In the genomic region with DNA sequence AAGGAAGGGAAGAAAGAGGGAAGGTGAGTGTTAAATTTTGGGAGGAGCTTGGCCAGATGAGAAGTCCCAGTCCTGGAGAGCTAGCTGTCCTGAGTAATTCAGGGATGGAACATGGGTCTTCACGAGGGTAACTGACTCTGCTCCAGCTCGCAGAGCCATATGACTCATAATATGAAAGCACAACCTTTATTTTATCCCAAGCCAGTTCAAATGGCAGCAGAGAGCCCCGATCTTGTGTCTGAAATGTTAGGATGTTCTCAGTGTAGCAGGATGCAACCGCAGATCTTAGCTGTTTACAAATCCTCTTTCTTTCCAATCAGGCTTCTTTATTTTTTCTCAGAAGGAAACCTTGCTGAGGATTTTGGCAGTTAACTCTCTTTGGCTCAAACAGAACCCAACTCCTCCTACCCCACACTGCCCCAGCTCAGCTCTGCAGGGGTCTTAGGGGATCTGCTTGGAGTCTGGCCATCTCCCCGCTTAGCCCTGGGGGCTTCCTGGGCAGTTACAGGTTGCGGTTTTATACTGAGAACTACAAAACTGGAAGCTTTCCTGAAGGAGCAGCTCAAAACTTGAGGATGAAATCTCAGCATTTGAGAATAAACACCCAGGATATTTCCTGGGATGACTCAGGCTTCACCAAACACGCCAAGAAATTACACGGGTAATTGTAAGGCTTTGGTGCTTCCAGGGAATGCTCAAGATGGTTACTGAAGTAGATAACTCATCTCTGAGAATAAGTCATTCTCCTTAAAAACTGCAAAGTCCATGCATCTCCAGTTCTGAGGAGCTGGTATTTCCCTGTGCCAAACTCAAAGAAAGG, we compare ENCODE assay signal across 13 cellular contexts.
A peak's percentile ranks its signal among the peaks of the same experiment; 100 is the strongest.
DNase-seq lines count a peak whose midpoint lies in the region; ATAC-seq, FAIRE-seq and TF ChIP-seq lines count a peak whose summit lies in the region.
"Had no signal": no experiment of that assay in that cellular context is flagged by ENCODE, and none has a peak within 500 bp of the region (broad histone marks: within the 10 kb centered on the region; RNA-seq: fewer than 3 reads in every experiment).

No MANE protein-coding gene starts in this region.

- TF ChIP-seq POLR2A in tibial nerve (IDR thresholded peaks at IDR 0.05): no peak

- H3K4me1 ChIP-seq in lung (ENCODE audit: control insufficient read depth in 2 of 2, insufficient read depth in 2 of 2, low read length in 2 of 2) (no peaks in the 10 kb centered on the region), tibial nerve (peaks cover 0 to 8% (median 0%) of the 10 kb centered on the region in 4 donors)

- peak in 1 of 2 donors; percentile 14 for TF ChIP-seq EP300 in tibial nerve (IDR thresholded peaks at IDR 0.05)

- no peak for FAIRE-seq in bronchial epithelial cell (lab: Jason Lieb, UNC)

- no peaks in the 10 kb centered on the region for H3K27me3 ChIP-seq in bronchial epithelial cell (ENCODE audit: control insufficient read depth, insufficient read depth, low read length)
- no peaks in the 10 kb centered on the region for H3K27me3 ChIP-seq in lung (ENCODE audit: control insufficient read depth, insufficient read depth)
- H3K27me3 ChIP-seq in tibial nerve: no peaks in the 10 kb centered on the region
- H3K27me3 ChIP-seq: neutrophil had no signal

- peak; percentile 91 for DNase-seq in HT1080 (ENCODE audit: low read depth)
- DNase-seq in bronchial epithelial cell (ENCODE audit: low read depth): peak; percentile 75
- no peak for DNase-seq in lung (ENCODE audit: low spot score)
- DNase-seq in tibial nerve (ENCODE audit: low spot score in 2 of 2): no peak
- no peak for DNase-seq in NCI-H2227 treated with DMSO at 0.1 percent for 48 hours (lab: John Stamatoyannopoulos, UW)
- DNase-seq in SIG-M5 (lab: John Stamatoyannopoulos, UW): no peak
- DNase-seq: activated naive CD4-positive, alpha-beta T cell treated with anti-CD3 and anti-CD28 coated beads for 36 hours; glutamatergic neuron; NCI-H1930; T-helper 9 cell had no signal

- 79 to 84% methylated on average over 8 of the region's 8 CpGs for WGBS in lung, 2 donors
- WGBS in tibial nerve, 2 donors: 41 to 44% methylated on average over 8 of the region's 8 CpGs

- TF ChIP-seq CTCF in bronchial epithelial cell (IDR thresholded peaks at IDR 0.05; ENCODE audit: insufficient read depth, low read length, severe bottlenecking): no peak
- no peak for TF ChIP-seq CTCF in lung (IDR thresholded peaks at IDR 0.05; ENCODE audit: control extremely low read depth, extremely low read depth)
- no peak for TF ChIP-seq CTCF in tibial nerve (IDR thresholded peaks at IDR 0.05)

- H3K9me3 ChIP-seq in lung (ENCODE audit: control insufficient read depth in 2 of 2, insufficient read depth in 1 of 2, low read length in 1 of 2) (peaks cover 0 to 11% of the 10 kb centered on the region in 2 donors), tibial nerve (peaks cover 0 to 17% (median 0%) of the 10 kb centered on the region in 4 donors)
- H3K9me3 ChIP-seq: neutrophil had no signal

- ATAC-seq in lung (ENCODE audit: insufficient read depth, low FRiP score) (peak; percentile 45), HG02642 (IDR thresholded peaks at IDR 0.05; ENCODE audit: poor library complexity, unreplicated experiment) (no peak), HG03442 (IDR thresholded peaks at IDR 0.05; ENCODE audit: unreplicated experiment) (no peak)

- H3K4me3 ChIP-seq in bronchial epithelial cell (ENCODE audit: low read depth, low read length): no peak overlapping the region
- H3K4me3 ChIP-seq in lung: no peak overlapping the region
- peak overlapping the region in 1 of 4 donors; percentile 11 for H3K4me3 ChIP-seq in tibial nerve

- H3K36me3 ChIP-seq in bronchial epithelial cell (ENCODE audit: control insufficient read depth, insufficient read depth, low read length) (no peaks in the 10 kb centered on the region), lung (ENCODE audit: control insufficient read depth in 2 of 2, insufficient read depth in 2 of 2, low read length in 2 of 2) (no peaks in the 10 kb centered on the region), tibial nerve (no peaks in the 10 kb centered on the region)
- H3K36me3 ChIP-seq: neutrophil had no signal

- H3K27ac ChIP-seq in lung (ENCODE audit: low read depth in 1 of 2, low read length in 1 of 2): peak overlapping the region; percentile 17 to 34
- H3K27ac ChIP-seq in tibial nerve: peak overlapping the region; percentile 31 to 78 (median 54)
- H3K27ac ChIP-seq: neutrophil had no signal

Comparison
In these comparisons a context has a peak if more than half of its experiments do, and no peak if none do; other contexts are left out.
1. DNase-seq: peak in HT1080 (single experiment) and bronchial epithelial cell (single experiment); none in lung (single experiment), tibial nerve (0 of 2), NCI-H2227 treated with DMSO at 0.1 percent for 48 hours (single experiment) and SIG-M5 (single experiment).